In the genomic region with DNA sequence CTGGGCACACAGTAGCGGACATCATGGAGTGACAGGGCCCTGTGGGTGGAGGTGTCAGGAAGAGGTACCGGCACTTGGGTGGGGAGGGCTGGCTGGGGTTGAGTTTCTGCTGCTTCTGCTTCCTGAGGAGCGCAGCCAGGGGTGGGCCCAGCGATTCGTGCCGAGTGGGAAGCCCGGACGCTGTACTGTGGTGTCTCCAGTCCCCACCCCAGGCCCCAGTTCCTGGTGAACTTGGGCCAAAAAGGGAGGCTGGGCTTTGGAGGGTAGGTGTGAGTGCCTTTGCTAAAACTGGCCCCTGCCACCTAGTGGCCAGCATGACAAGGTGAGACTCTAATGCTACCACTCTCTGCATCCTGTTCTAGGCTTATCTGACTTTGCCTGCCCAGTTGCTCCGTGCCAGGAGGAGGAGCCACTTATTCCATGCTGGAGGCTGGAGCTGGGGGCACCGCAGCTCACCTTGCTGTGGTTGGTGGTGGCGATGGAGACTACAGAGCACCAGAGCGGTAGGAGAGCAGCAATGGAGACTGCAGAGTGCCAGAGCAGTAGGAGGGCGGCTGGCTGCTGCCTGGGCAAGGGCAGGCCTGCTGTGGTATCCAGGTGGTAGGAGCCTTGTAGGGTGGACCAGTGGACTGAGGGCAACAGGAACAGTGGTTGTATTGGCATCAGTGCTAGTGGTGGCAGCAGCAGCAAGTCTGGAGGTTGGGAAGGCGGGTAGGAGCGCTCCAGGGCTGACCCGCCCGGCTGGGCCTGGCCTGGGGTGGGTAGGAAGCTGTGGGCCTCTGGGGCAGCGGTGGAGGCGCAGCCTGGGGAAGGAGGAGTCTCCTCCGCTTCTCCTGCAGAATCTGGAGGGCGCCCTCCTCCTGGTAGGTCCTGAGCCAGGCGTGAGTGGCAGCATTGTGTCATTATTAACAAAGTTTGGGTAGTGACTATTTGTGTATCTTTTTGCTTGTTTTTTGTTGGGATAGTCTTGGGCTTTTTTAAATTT, we compare ENCODE assay signal across 8 cellular contexts. TPM values are rescaled to one million over a fixed set of nuclear protein-coding genes. Genes with fewer than 3 reads are reported as not detected.
DNase-seq lines count a peak whose midpoint lies in the region; ATAC-seq, FAIRE-seq and TF ChIP-seq lines count a peak whose summit lies in the region.

No MANE protein-coding gene starts in this region.

- no peak overlapping the region for H3K4me3 ChIP-seq in GM06990 (replicated peaks; ENCODE audit: low read depth, low read length)
- no peak overlapping the region for H3K4me3 ChIP-seq in keratinocyte (ENCODE audit: control insufficient read depth in 2 of 3, extremely low read depth in 1 of 3, insufficient read depth in 2 of 3, low read depth in 1 of 3, low read length in 3 of 3)

- dilution Hi-C loops in keratinocyte (cut with MboI; ENCODE audit: extremely low pct_ligation_motif_present, low sequenced_read_pairs) = no loop called here

- peak; percentile 26 for FAIRE-seq in keratinocyte (lab: Jason Lieb, UNC)

- no peak overlapping the region for H2AFZ ChIP-seq in keratinocyte (ENCODE audit: control insufficient read depth, low read length)

- no peaks in the 10 kb centered on the region for H3K36me3 Mint-ChIP-seq in activated naive CD4-positive, alpha-beta T cell treated with anti-CD3 and anti-CD28 coated beads, Interleukin-2, amount 50 U/mL, for 72 hours

- DNase-seq in 8988T (peak; percentile 36), GM06990 (ENCODE audit: extremely low read depth, insufficient read length) (no peak), NCI-H526 treated with DMSO at 0.1 percent for 48 hours (lab: John Stamatoyannopoulos, UW) (peak; percentile 16), keratinocyte (ENCODE audit: low read depth, low spot score) (no peak), GF-D8 (lab: John Stamatoyannopoulos, UW) (no peak), NCI-H1436 treated with DMSO at 0.1 percent for 48 hours (lab: John Stamatoyannopoulos, UW) (no peak)
- DNase-seq in activated naive CD4-positive, alpha-beta T cell treated with anti-CD3 and anti-CD28 coated beads, Interleukin-2, amount 50 U/mL, for 72 hours (ENCODE audit: low spot score in 2 of 2) = no peak

- H3K27me3 ChIP-seq in GM06990 (replicated peaks; ENCODE audit: control insufficient read depth, insufficient read depth, low read length) (no peaks in the 10 kb centered on the region; the same call in 1 of the 2 replicates), keratinocyte (ENCODE audit: control insufficient read depth, extremely low read depth, insufficient read depth, low read length) (peaks cover 16% of the 10 kb centered on the region)

- no peaks in the 10 kb centered on the region for H4K20me1 ChIP-seq in keratinocyte (ENCODE audit: control insufficient read depth, extremely low read depth, insufficient read depth, low read length)

- H3K27ac Mint-ChIP-seq in activated naive CD4-positive, alpha-beta T cell treated with anti-CD3 and anti-CD28 coated beads, Interleukin-2, amount 50 U/mL, for 72 hours = peak overlapping the region in 1 of 2 donors; percentile 9

- peak; percentile 35 to 52 for ATAC-seq in activated naive CD4-positive, alpha-beta T cell treated with anti-CD3 and anti-CD28 coated beads, Interleukin-2, amount 50 U/mL, for 72 hours
- no peak for ATAC-seq in HG03135 (IDR thresholded peaks at IDR 0.05; ENCODE audit: unreplicated experiment)

- H3K36me3 ChIP-seq in GM06990 (ENCODE audit: control insufficient read depth, insufficient read depth, low read length) (no peaks in the 10 kb centered on the region), keratinocyte (ENCODE audit: control insufficient read depth in 2 of 2, extremely low read depth in 1 of 2, insufficient read depth in 2 of 2, low read length in 2 of 2) (no peaks in the 10 kb centered on the region)

- H3K79me2 ChIP-seq in keratinocyte (ENCODE audit: control insufficient read depth, insufficient read depth, low read length) = no peaks in the 10 kb centered on the region

- no peaks in the 10 kb centered on the region for H3K9me3 Mint-ChIP-seq in activated naive CD4-positive, alpha-beta T cell treated with anti-CD3 and anti-CD28 coated beads, Interleukin-2, amount 50 U/mL, for 72 hours

- H3K4me1 ChIP-seq in keratinocyte (ENCODE audit: control insufficient read depth, extremely low read depth, insufficient read depth, low read length) = no peaks in the 10 kb centered on the region

- no peak overlapping the region for H3K27ac ChIP-seq in keratinocyte (ENCODE audit: control insufficient read depth, insufficient read depth, low read length)

- TF ChIP-seq CTCF in GM06990 (IDR thresholded peaks at IDR 0.05; ENCODE audit: insufficient read depth, low read length, poor library complexity, severe bottlenecking) (peak; percentile 83), keratinocyte (optimal IDR thresholded peaks at IDR 0.05 in 1 of 3, IDR thresholded peaks at IDR 0.05 in 1 of 3, conservative IDR thresholded peaks at IDR 0.05 in 1 of 3; ENCODE audit: extremely low read depth in 1 of 3, insufficient read depth in 2 of 3, low read length in 3 of 3) (peak; percentile 65 to 85 (median 79))

- H3K9ac ChIP-seq in keratinocyte (ENCODE audit: control insufficient read depth, extremely low read depth, insufficient read depth, low read length) = no peak overlapping the region

- H3K4me2 ChIP-seq in keratinocyte (ENCODE audit: control insufficient read depth, extremely low read depth, insufficient read depth, low read depth, low read length) = no peak overlapping the region

- no peaks in the 10 kb centered on the region for H3K9me3 ChIP-seq in keratinocyte (ENCODE audit: control insufficient read depth, low read depth, low read length)

- no peaks in the 10 kb centered on the region for H3K9me1 ChIP-seq in keratinocyte (ENCODE audit: control insufficient read depth, extremely low read depth, insufficient read depth, low read length)

RNA-seq across cellular contexts. Expression of gene RFPL2, which starts 2.2 kb away (rescaled TPM):
- under 1 TPM in 1 of 2 donors, not detected in 1; 0.29 TPM for total RNA-seq in activated naive CD4-positive, alpha-beta T cell treated with anti-CD3 and anti-CD28 coated beads, Interleukin-2, amount 50 U/mL, for 72 hours
- not detected in 3 replicates for polyA plus RNA-seq in keratinocyte
- not detected for polyA plus RNA-seq in keratinocyte (2011; ENCODE audit: low read depth)
- not detected in 2 replicates for polyA plus RNA-seq in keratinocyte (2011; cell fraction: cytosol; rRNA removed)
- polyA plus RNA-seq in keratinocyte (2011; cell fraction: nucleus; rRNA removed) = not detected in 2 replicates
- not detected in 2 replicates for polyA plus RNA-seq in keratinocyte (2012; ENCODE audit: low replicate concordance)
- polyA minus RNA-seq in keratinocyte = not detected in 3 replicates
- not detected for polyA minus RNA-seq in keratinocyte (2011; cell fraction: cytosol; rRNA and poly(A)+ RNA removed)
- not detected in 2 replicates for polyA minus RNA-seq in keratinocyte (2011; cell fraction: nucleus; rRNA and poly(A)+ RNA removed)

RNA-seq across cellular contexts. Expression of gene C22orf42, which starts 48.0 kb away (rescaled TPM):
- total RNA-seq in activated naive CD4-positive, alpha-beta T cell treated with anti-CD3 and anti-CD28 coated beads, Interleukin-2, amount 50 U/mL, for 72 hours = not detected
- not detected in 3 replicates for polyA plus RNA-seq in keratinocyte
- polyA plus RNA-seq in keratinocyte (2011; ENCODE audit: low read depth) = not detected
- polyA plus RNA-seq in keratinocyte (2011; cell fraction: cytosol; rRNA removed) = not detected in 2 replicates
- not detected in 2 replicates for polyA plus RNA-seq in keratinocyte (2011; cell fraction: nucleus; rRNA removed)
- polyA plus RNA-seq in keratinocyte (2012; ENCODE audit: low replicate concordance) = not detected in 2 replicates
- polyA minus RNA-seq in keratinocyte = not detected in 3 replicates
- not detected for polyA minus RNA-seq in keratinocyte (2011; cell fraction: cytosol; rRNA and poly(A)+ RNA removed)
- not detected in 2 replicates for polyA minus RNA-seq in keratinocyte (2011; cell fraction: nucleus; rRNA and poly(A)+ RNA removed)

RNA-seq across cellular contexts. Expression of gene SLC5A4, which starts 48.1 kb away (rescaled TPM):
- total RNA-seq in activated naive CD4-positive, alpha-beta T cell treated with anti-CD3 and anti-CD28 coated beads, Interleukin-2, amount 50 U/mL, for 72 hours = not detected
- polyA plus RNA-seq in keratinocyte = not detected in 3 replicates
- not detected for polyA plus RNA-seq in keratinocyte (2011; ENCODE audit: low read depth)
- not detected in 2 replicates for polyA plus RNA-seq in keratinocyte (2011; cell fraction: cytosol; rRNA removed)
- not detected in 2 replicates for polyA plus RNA-seq in keratinocyte (2011; cell fraction: nucleus; rRNA removed)
- not detected in 2 replicates for polyA plus RNA-seq in keratinocyte (2012; ENCODE audit: low replicate concordance)
- polyA minus RNA-seq in keratinocyte = not detected in 3 replicates
- polyA minus RNA-seq in keratinocyte (2011; cell fraction: cytosol; rRNA and poly(A)+ RNA removed) = not detected
- not detected in 2 replicates for polyA minus RNA-seq in keratinocyte (2011; cell fraction: nucleus; rRNA and poly(A)+ RNA removed)

Comparison
In these comparisons a context has a peak if more than half of its experiments do, and no peak if none do; other contexts are left out.
1. DNase-seq: peak in 8988T (single experiment) and NCI-H526 treated with DMSO at 0.1 percent for 48 hours (single experiment); none in GM06990 (single experiment), activated naive CD4-positive, alpha-beta T cell treated with anti-CD3 and anti-CD28 coated beads, Interleukin-2, amount 50 U/mL, for 72 hours (0 of 2), keratinocyte (single experiment), GF-D8 (single experiment) and NCI-H1436 treated with DMSO at 0.1 percent for 48 hours (single experiment).